12 cellular contexts compared by ENCODE assay signal in the genomic region with DNA sequence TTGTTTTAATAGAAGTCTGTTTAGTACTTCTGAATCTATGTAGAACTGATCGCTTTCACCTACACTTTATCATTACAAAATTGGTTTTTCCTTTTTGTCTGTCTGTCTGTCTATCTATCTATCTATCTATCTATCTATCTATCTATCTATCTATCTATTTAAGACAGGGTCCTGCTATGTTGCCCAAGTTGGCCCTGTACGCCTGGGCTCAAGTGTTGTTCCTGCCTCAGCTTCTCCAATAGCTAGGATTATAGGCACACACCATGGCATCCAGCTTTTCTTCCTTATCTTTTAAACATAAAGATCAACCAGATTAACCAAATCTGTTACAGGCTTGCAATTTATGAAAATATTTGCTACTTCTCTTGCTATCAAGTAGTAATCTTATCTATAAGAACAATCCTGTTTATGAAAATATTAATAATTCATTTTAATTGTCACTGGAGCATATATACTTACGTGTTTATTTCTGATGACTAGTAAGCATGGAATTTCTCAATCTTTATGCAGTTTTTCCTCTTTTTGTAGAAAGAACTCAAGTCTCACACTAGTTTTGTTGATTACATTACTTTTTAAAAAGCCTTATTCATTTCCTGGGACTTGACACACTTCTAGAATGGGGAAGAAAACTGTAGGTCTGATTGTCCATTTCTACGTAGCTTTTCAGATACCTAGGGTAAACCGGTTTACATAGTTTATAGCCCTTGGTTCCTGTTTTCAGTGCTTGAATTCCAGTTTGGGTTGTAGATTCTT. TPM values are rescaled to one million over a fixed set of nuclear protein-coding genes. Genes with fewer than 3 reads are reported as not detected.
DNase-seq lines count a peak whose midpoint lies in the region; ATAC-seq and TF ChIP-seq lines count a peak whose summit lies in the region.
"Had no signal": no experiment of that assay in that cellular context is flagged by ENCODE, and none has a peak within 500 bp of the region (broad histone marks: within the 10 kb centered on the region; RNA-seq: fewer than 3 reads in every experiment).

No MANE protein-coding gene starts in this region.

- no peak overlapping the region for H3K9ac ChIP-seq in adipocyte (ENCODE audit: low read length)
- H3K9ac ChIP-seq in smooth muscle cell (ENCODE audit: low read depth): no peak overlapping the region
- H3K9ac ChIP-seq in endodermal cell (ENCODE audit: extremely low read depth, low read length, poor library complexity, severe bottlenecking): no peak overlapping the region

- no peak overlapping the region for H2AFZ ChIP-seq in smooth muscle cell (ENCODE audit: low read depth)

- H4K20me1 ChIP-seq in smooth muscle cell (ENCODE audit: low read depth): peaks cover 100% of the 10 kb centered on the region

- CTCF ChIA-PET in activated CD4-positive, alpha-beta T cell treated with anti-CD3 and anti-CD28 coated beads for 36 hours (lab: Charles Lee): interaction anchor here (1.2 kb wide), 1 partner anchor 67 kb away, joined by 5 read pairs; no protein-coding TSS in a partner anchor

- peaks cover 5% of the 10 kb centered on the region for H3F3A ChIP-seq in smooth muscle cell (ENCODE audit: low read depth)

- peaks cover 1% of the 10 kb centered on the region for H3K9me3 Mint-ChIP-seq in activated CD4-positive, alpha-beta T cell treated with anti-CD3 and anti-CD28 coated beads for 36 hours (ENCODE audit: low read depth)
- no peaks in the 10 kb centered on the region for H3K9me3 Mint-ChIP-seq in endodermal cell
- H3K9me3 Mint-ChIP-seq: activated naive CD4-positive, alpha-beta T cell treated with anti-CD3 and anti-CD28 coated beads for 36 hours; CD4-positive, alpha-beta T cell; central memory CD8-positive, alpha-beta T cell had no signal

- WGBS in heart left ventricle, 4 donors: 86 to 92% (median 89%) methylated on average over 5 of the region's 5 CpGs
- 68% methylated on average over 5 of the region's 5 CpGs for WGBS in smooth muscle cell (ENCODE audit: low lambda C conversion rate)
- 93 to 97% methylated on average over 4 to 5 of the region's 5 CpGs for WGBS in endodermal cell (ENCODE audit: insufficient coverage in 1 of 2, insufficient read length in 1 of 2), 2 experiments

- H3K36me3 Mint-ChIP-seq in activated CD4-positive, alpha-beta T cell treated with anti-CD3 and anti-CD28 coated beads for 36 hours (ENCODE audit: low read depth): peaks cover 6% of the 10 kb centered on the region
- peaks cover 13% of the 10 kb centered on the region for H3K36me3 Mint-ChIP-seq in endodermal cell (ENCODE audit: low read depth)

- H3K27me3 ChIP-seq in HL-60 (ENCODE audit: insufficient read depth, poor library complexity, severe bottlenecking) (no peaks in the 10 kb centered on the region), adipocyte (replicated peaks; ENCODE audit: control insufficient read depth, insufficient read depth, low read length) (no peaks in the 10 kb centered on the region), heart left ventricle (no peaks in the 10 kb centered on the region), smooth muscle cell (ENCODE audit: low read depth) (no peaks in the 10 kb centered on the region), endodermal cell (ENCODE audit: control insufficient read depth, insufficient read depth, low read length, poor library complexity, severe bottlenecking) (no peaks in the 10 kb centered on the region)

- no peak for TF ChIP-seq POLR2A in heart left ventricle (IDR thresholded peaks at IDR 0.05)

- TF ChIP-seq CTCF in HL-60 (IDR thresholded peaks at IDR 0.05; ENCODE audit: insufficient read depth, low read length) (no peak), heart left ventricle (IDR thresholded peaks at IDR 0.05) (no peak), smooth muscle cell (IDR thresholded peaks at IDR 0.05; ENCODE audit: borderline replicate concordance, insufficient read depth, poor library complexity, severe bottlenecking) (no peak), endodermal cell (conservative IDR thresholded peaks at IDR 0.05) (no peak)

- no peak overlapping the region for H3K4me3 ChIP-seq in HL-60 (replicated peaks; ENCODE audit: insufficient read depth, low read length)
- peak overlapping the region; percentile 12 for H3K4me3 ChIP-seq in adipocyte (ENCODE audit: low read length)
- no peak overlapping the region for H3K4me3 ChIP-seq in heart left ventricle
- no peak overlapping the region for H3K4me3 ChIP-seq in smooth muscle cell
- H3K4me3 ChIP-seq in endodermal cell (ENCODE audit: low read length): no peak overlapping the region

- H3K27ac ChIP-seq in HL-60 (replicated peaks) (peak overlapping the region; percentile 60), heart left ventricle (peak overlapping the region in 7 of 12 donors; percentile 7 to 76 (median 31)), smooth muscle cell (ENCODE audit: low read depth) (peak overlapping the region; percentile 72), endodermal cell (ENCODE audit: low read depth, low read length) (no peak overlapping the region)

- H3K9me3 ChIP-seq in adipocyte (ENCODE audit: control insufficient read depth, low read length): no peaks in the 10 kb centered on the region
- no peaks in the 10 kb centered on the region for H3K9me3 ChIP-seq in heart left ventricle
- no peaks in the 10 kb centered on the region for H3K9me3 ChIP-seq in smooth muscle cell (replicated peaks; ENCODE audit: low read depth)
- no peaks in the 10 kb centered on the region for H3K9me3 ChIP-seq in endodermal cell (ENCODE audit: control insufficient read depth, low read length)

- H3K36me3 ChIP-seq in adipocyte (ENCODE audit: control insufficient read depth, insufficient read depth, low read length, severe bottlenecking): peaks cover 7% of the 10 kb centered on the region
- no peaks in the 10 kb centered on the region for H3K36me3 ChIP-seq in heart left ventricle
- H3K36me3 ChIP-seq in smooth muscle cell (ENCODE audit: low read depth): no peaks in the 10 kb centered on the region
- H3K36me3 ChIP-seq in endodermal cell (ENCODE audit: control insufficient read depth, insufficient read depth, low read length): peaks cover 13% of the 10 kb centered on the region

- H3K4me1 ChIP-seq in adipocyte (ENCODE audit: control insufficient read depth, insufficient read depth, low read length): peaks cover 27% of the 10 kb centered on the region
- H3K4me1 ChIP-seq in heart left ventricle: peaks cover 4 to 68% (median 40%) of the 10 kb centered on the region in 12 donors
- H3K4me1 ChIP-seq in smooth muscle cell (ENCODE audit: low read depth): peaks cover 9% of the 10 kb centered on the region
- H3K4me1 ChIP-seq in endodermal cell (ENCODE audit: control insufficient read depth, insufficient read depth, low read length): no peaks in the 10 kb centered on the region

- H3K79me2 ChIP-seq in smooth muscle cell (ENCODE audit: low read depth): peaks cover 98% of the 10 kb centered on the region

- DNase-seq in HL-60 (ENCODE audit: low read depth in 1 of 2, low spot score in 1 of 2): peak in 1 of 2 experiments; percentile 36
- peak; percentile 22 for DNase-seq in adipocyte (ENCODE audit: low read depth)
- no peak for DNase-seq in heart left ventricle
- no peak for DNase-seq in smooth muscle cell (lab: John Stamatoyannopoulos, UW; ENCODE audit: unreplicated experiment)
- no peak for DNase-seq in activated CD4-positive, alpha-beta T cell treated with anti-CD3 and anti-CD28 coated beads for 36 hours
- no peak for DNase-seq in GDM1 (lab: John Stamatoyannopoulos, UW)
- DNase-seq in SW480 (ENCODE audit: low spot score): no peak
- DNase-seq in endodermal cell: no peak
- DNase-seq: activated naive CD4-positive, alpha-beta T cell treated with anti-CD3 and anti-CD28 coated beads for 36 hours; CD4-positive, alpha-beta T cell; NCI-H1417 had no signal

- no peak overlapping the region for H3K27ac Mint-ChIP-seq in activated CD4-positive, alpha-beta T cell treated with anti-CD3 and anti-CD28 coated beads for 36 hours
- H3K27ac Mint-ChIP-seq in endodermal cell: no peak overlapping the region
- H3K27ac Mint-ChIP-seq: activated naive CD4-positive, alpha-beta T cell treated with anti-CD3 and anti-CD28 coated beads for 36 hours; CD4-positive, alpha-beta T cell had no signal

- POLR2A ChIA-PET in activated CD4-positive, alpha-beta T cell treated with anti-CD3 and anti-CD28 coated beads for 36 hours (lab: Charles Lee): interaction anchor here (0.7 kb wide), 1 partner anchor 34 kb away, joined by 3 read pairs; no protein-coding TSS in a partner anchor

- H3K4me2 ChIP-seq in smooth muscle cell: peak overlapping the region; percentile 51

- H3K27me3 Mint-ChIP-seq in activated CD4-positive, alpha-beta T cell treated with anti-CD3 and anti-CD28 coated beads for 36 hours: no peaks in the 10 kb centered on the region
- no peaks in the 10 kb centered on the region for H3K27me3 Mint-ChIP-seq in endodermal cell (ENCODE audit: insufficient read depth)
- H3K27me3 Mint-ChIP-seq: CD4-positive, alpha-beta T cell; central memory CD8-positive, alpha-beta T cell had no signal

- ATAC-seq in heart left ventricle: peak in 3 of 4 donors; percentile 19 to 64 (median 42)
- ATAC-seq in activated CD4-positive, alpha-beta T cell treated with anti-CD3 and anti-CD28 coated beads for 36 hours: no peak

- intact Hi-C loops in heart left ventricle (cut with DNase I): no loop called here
- intact Hi-C loops in activated CD4-positive, alpha-beta T cell treated with anti-CD3 and anti-CD28 coated beads for 36 hours (cut with DNase I, micrococcal nuclease): no loop called here

- no peak overlapping the region for H3K4me3 Mint-ChIP-seq in activated CD4-positive, alpha-beta T cell treated with anti-CD3 and anti-CD28 coated beads for 36 hours
- H3K4me3 Mint-ChIP-seq in endodermal cell: no peak overlapping the region
- H3K4me3 Mint-ChIP-seq: activated naive CD4-positive, alpha-beta T cell treated with anti-CD3 and anti-CD28 coated beads for 36 hours; CD4-positive, alpha-beta T cell; central memory CD8-positive, alpha-beta T cell had no signal

- peaks cover 19% of the 10 kb centered on the region for H3K4me1 Mint-ChIP-seq in activated CD4-positive, alpha-beta T cell treated with anti-CD3 and anti-CD28 coated beads for 36 hours
- peaks cover 10% of the 10 kb centered on the region for H3K4me1 Mint-ChIP-seq in endodermal cell

RNA-seq across cellular contexts. Expression of a gene that starts 24.6 kb away (rescaled TPM):
- total RNA-seq in heart left ventricle: 10 to 100 TPM; 57.3 to 78.4 (median 74.3) TPM
- polyA plus RNA-seq in heart left ventricle: 10 to 100 TPM; 20.0 to 32.7 TPM
- total RNA-seq in smooth muscle cell: 16.6 and 36.0 TPM in 2 replicates
- 8.4 and 9.5 TPM in 2 replicates for polyA plus RNA-seq in smooth muscle cell
- 10 to 100 TPM in 1 of 2 experiments, 1 to 10 TPM in 1; 9.4 to 13.1 TPM for total RNA-seq in activated CD4-positive, alpha-beta T cell treated with anti-CD3 and anti-CD28 coated beads for 36 hours
- 10 to 100 TPM; 32.9 to 43.5 TPM for total RNA-seq in endodermal cell
- polyA plus RNA-seq in endodermal cell (2013, experiment 1 of 2): 30.0 TPM
- polyA plus RNA-seq in endodermal cell (2013, experiment 2 of 2): 32.5 TPM
